ENCODE assay signal across 22 cellular contexts in the genomic region with DNA sequence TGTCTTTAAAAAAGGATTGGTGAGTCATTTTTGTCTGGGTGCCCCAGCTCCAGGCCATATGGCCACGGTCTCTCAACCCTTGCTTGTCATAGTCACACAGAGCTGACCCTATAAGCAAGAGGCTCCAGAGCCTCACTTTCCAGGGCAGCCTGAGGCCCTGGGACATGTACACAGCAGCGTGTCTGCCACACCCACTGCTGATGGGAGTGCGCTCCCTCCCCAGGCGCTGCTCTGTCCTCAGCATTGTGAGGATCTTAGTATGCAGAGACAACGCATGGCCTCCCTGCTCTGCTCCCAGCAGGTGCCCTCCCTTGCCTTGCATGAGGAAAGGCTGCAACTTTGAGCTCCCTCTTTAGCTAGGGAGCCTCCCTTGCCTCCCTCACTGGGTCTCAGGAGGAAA.
A peak's percentile ranks its signal among the peaks of the same experiment; 100 is the strongest.
DNase-seq lines count a peak whose midpoint lies in the region; ATAC-seq, FAIRE-seq and TF ChIP-seq lines count a peak whose summit lies in the region.
"Had no signal": no experiment of that assay in that cellular context is flagged by ENCODE, and none has a peak within 500 bp of the region (broad histone marks: within the 10 kb centered on the region; RNA-seq: fewer than 3 reads in every experiment).

No MANE protein-coding gene starts in this region.

- H3K4me3 ChIP-seq in HEK293 (ENCODE audit: low read depth, low read length): no peak overlapping the region
- no peak overlapping the region for H3K4me3 ChIP-seq in K562
- H3K4me3 ChIP-seq in tibial artery: no peak overlapping the region

- no peaks in the 10 kb centered on the region for H3K36me3 Mint-ChIP-seq in type B pancreatic cell
- H3K36me3 Mint-ChIP-seq: CD14-positive monocyte, IgD-negative memory B cell had no signal

- H4K20me1 ChIP-seq in K562 (replicated peaks; ENCODE audit: control insufficient read depth, insufficient read depth, low read length): peaks cover 8% of the 10 kb centered on the region

- TF ChIP-seq EP300 in K562 (IDR thresholded peaks at IDR 0.05; ENCODE audit: low read length): no peak

- no peak overlapping the region for H3K27ac Mint-ChIP-seq in type B pancreatic cell
- H3K27ac Mint-ChIP-seq: CD14-positive monocyte; IgD-negative memory B cell; T-helper 1 cell treated with Interleukin-12 subunit alpha and Interleukin-12 subunit beta and Interleukin-4 antibody, amounts not matched to agents 30 μg/mL and 1 μg/mL, for 36 hours had no signal

- in situ Hi-C loops in K562 (cut with MboI): no loop called here

- no peaks in the 10 kb centered on the region for H3K9me3 ChIP-seq in HEK293 (ENCODE audit: control insufficient read depth, insufficient read depth, low read depth, low read length)
- H3K9me3 ChIP-seq in K562 (replicated peaks; ENCODE audit: control insufficient read depth, insufficient read depth, low read depth, low read length): no peaks in the 10 kb centered on the region
- H3K9me3 ChIP-seq in tibial artery: no peaks in the 10 kb centered on the region

- no TSS peak for BruUV-seq in K562 (replicated peaks; lab: Mats Ljungman, UMichigan)

- no peak for TF ChIP-seq POLR2A in K562 (conservative IDR thresholded peaks at IDR 0.05)

- peaks cover 74% of the 10 kb centered on the region for H3K27me3 Mint-ChIP-seq in type B pancreatic cell

- H3K79me2 ChIP-seq in K562 (ENCODE audit: control insufficient read depth, insufficient read depth, low read length): no peaks in the 10 kb centered on the region

- 0% methylated on average over 5 of the region's 5 CpGs for WGBS in K562 (ENCODE audit: insufficient coverage, low coverage, missing lambda C conversion rate)

- DNase-seq in NCI-H82 (lab: John Stamatoyannopoulos, UW): peak; percentile 43
- no peak for DNase-seq in NCI-H82 treated with DMSO at 0.1 percent for 48 hours (lab: John Stamatoyannopoulos, UW; ENCODE audit: unreplicated experiment)
- no peak for DNase-seq in K562 (ENCODE audit: extremely low read depth in 1 of 4, low spot score in 3 of 4)
- DNase-seq in superior temporal gyrus (ENCODE audit: extremely low spot score): peak; percentile 35
- no peak for DNase-seq in type B pancreatic cell (ENCODE audit: extremely low spot score, unreplicated experiment)
- no peak for DNase-seq in tibial artery
- no peak for DNase-seq in hepatic stellate cell (ENCODE audit: low spot score)
- DNase-seq: AML-193; COR-L47; DMS79 treated with DMSO at 0.1 percent for 48 hours; GF-D8; NCI-H1105 treated with DMSO at 0.1 percent for 48 hours; NCI-H1694 treated with DMSO at 0.1 percent for 48 hours; NCI-H2107; NK-92 treated with Interleukin-12 subunit alpha and Interleukin-12 subunit beta, amount 100 ng/mL, for 24 hours; RPMI8226 had no signal

- H3K4me3 Mint-ChIP-seq in type B pancreatic cell: no peak overlapping the region
- H3K4me3 Mint-ChIP-seq: CD14-positive monocyte; IgD-negative memory B cell; T-helper 1 cell treated with Interleukin-12 subunit alpha and Interleukin-12 subunit beta and Interleukin-4 antibody, amounts not matched to agents 30 μg/mL and 1 μg/mL, for 36 hours had no signal

- H3K4me2 ChIP-seq in K562 (ENCODE audit: insufficient read depth, low read length): no peak overlapping the region

- POLR2A ChIA-PET in HEK293 (lab: Yijun Ruan, JAX) (interaction anchor here (0.5 kb wide), 1 partner anchor 9 kb away, joined by 3 read pairs; no protein-coding TSS in a partner anchor), K562 (lab: Yijun Ruan, JAX) (no interaction called here)

- H3K9me3 Mint-ChIP-seq in type B pancreatic cell: no peaks in the 10 kb centered on the region
- H3K9me3 Mint-ChIP-seq: CD14-positive monocyte; T-helper 1 cell treated with Interleukin-12 subunit alpha and Interleukin-12 subunit beta and Interleukin-4 antibody, amounts not matched to agents 30 μg/mL and 1 μg/mL, for 36 hours had no signal

- H3K27ac ChIP-seq in HEK293 (ENCODE audit: extremely low read depth, low read depth, low read length) (no peak overlapping the region), K562 (ENCODE audit: extremely low read depth, low read depth, low read length) (no peak overlapping the region), tibial artery (no peak overlapping the region)
- H3K27ac ChIP-seq: HL-60 had no signal

- intact Hi-C loops in K562 (cut with micrococcal nuclease) (no loop called here), tibial artery (cut with DNase I; ENCODE audit: low total_unique reads) (no loop called here)

- H3K4me1 ChIP-seq in HEK293 (ENCODE audit: control insufficient read depth, insufficient read depth, low read length) (0 out of 2 replicates have a peak, but pooled peaks cover 2% of the 10 kb centered on the region), K562 (replicated peaks in 1 of 2; ENCODE audit: control insufficient read depth in 2 of 2, insufficient read depth in 2 of 2, low read length in 2 of 2) (no peaks in the 10 kb centered on the region; a peak in 1 of 5 replicates), tibial artery (no peaks in the 10 kb centered on the region)

- no peaks in the 10 kb centered on the region for H3K9me1 ChIP-seq in K562 (ENCODE audit: control insufficient read depth, insufficient read depth, low read length)

- TF ChIP-seq RAD21 in K562 (CRISPR knock-in tag; conservative IDR thresholded peaks at IDR 0.05 in 1 of 2, IDR thresholded peaks at IDR 0.05 in 1 of 2): no peak

- H2AFZ ChIP-seq in K562 (ENCODE audit: low read depth, low read length): no peak overlapping the region

- peak; percentile 67 for FAIRE-seq in K562 (lab: Jason Lieb, UNC)
- FAIRE-seq: GM12891 had no signal

- peaks cover 0 to 27% of the 10 kb centered on the region in 2 experiments; a peak in 3 of 5 replicates for H3K27me3 ChIP-seq in K562 (ENCODE audit: control insufficient read depth in 2 of 2, insufficient read depth in 2 of 2, low read length in 2 of 2)
- H3K27me3 ChIP-seq in tibial artery: peaks cover 0 to 26% of the 10 kb centered on the region in 2 donors

- CTCF ChIA-PET in HEK293 (lab: Yijun Ruan, JAX) (interaction anchor here (0.6 to 0.7 kb wide), 2 partner anchors 108 to 129 kb away, joined by 3 read pairs; no protein-coding TSS in a partner anchor), K562 (lab: Yijun Ruan, JAX; ENCODE audit: low intra/inter-chr PET ratio) (no interaction called here)

- no peak for TF ChIP-seq CTCF in HEK293 (tag by site-specific recombination; IDR thresholded peaks at IDR 0.05)
- TF ChIP-seq CTCF in K562 (IDR thresholded peaks at IDR 0.05 in 2 of 3, conservative IDR thresholded peaks at IDR 0.05 in 1 of 3; ENCODE audit: insufficient read depth in 2 of 3, low read depth in 1 of 3, low read length in 3 of 3): no peak
- no peak for TF ChIP-seq CTCF in type B pancreatic cell (conservative IDR thresholded peaks at IDR 0.05)
- no peak for TF ChIP-seq CTCF in tibial artery (IDR thresholded peaks at IDR 0.05)

- no peak for ATAC-seq in K562

- H3K4me1 Mint-ChIP-seq in type B pancreatic cell (ENCODE audit: unreplicated experiment): no peaks in the 10 kb centered on the region
- H3K4me1 Mint-ChIP-seq: CD14-positive monocyte had no signal

- H3K36me3 ChIP-seq in HEK293 (ENCODE audit: control insufficient read depth in 2 of 2, insufficient read depth in 1 of 2, low read length in 2 of 2) (no peaks in the 10 kb centered on the region), K562 (ENCODE audit: control insufficient read depth, insufficient read depth, low read length) (no peaks in the 10 kb centered on the region), tibial artery (no peaks in the 10 kb centered on the region)

- no peak overlapping the region for H3K9ac ChIP-seq in K562 (ENCODE audit: insufficient read depth in 1 of 2, low read depth in 2 of 2, low read length in 2 of 2)

TF ChIP-seq in HEK293, 187 proteins besides CTCF, POLR2A, EP300 and RAD21:
- TF ChIP-seq, protein P1, sequence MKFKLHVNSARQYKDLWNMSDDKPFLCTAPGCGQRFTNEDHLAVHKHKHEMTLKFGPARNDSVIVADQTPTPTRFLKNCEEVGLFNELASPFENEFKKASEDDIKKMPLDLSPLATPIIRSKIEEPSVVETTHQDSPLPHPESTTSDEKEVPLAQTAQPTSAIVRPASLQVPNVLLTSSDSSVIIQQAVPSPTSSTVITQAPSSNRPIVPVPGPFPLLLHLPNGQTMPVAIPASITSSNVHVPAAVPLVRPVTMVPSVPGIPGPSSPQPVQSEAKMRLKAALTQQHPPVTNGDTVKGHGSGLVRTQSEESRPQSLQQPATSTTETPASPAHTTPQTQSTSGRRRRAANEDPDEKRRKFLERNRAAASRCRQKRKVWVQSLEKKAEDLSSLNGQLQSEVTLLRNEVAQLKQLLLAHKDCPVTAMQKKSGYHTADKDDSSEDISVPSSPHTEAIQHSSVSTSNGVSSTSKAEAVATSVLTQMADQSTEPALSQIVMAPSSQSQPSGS (tag by site-specific recombination; IDR thresholded peaks at IDR 0.05; ENCODE audit: low read depth): no peak
- peak; percentile 40 for TF ChIP-seq ZIC2 (tag by site-specific recombination; IDR thresholded peaks at IDR 0.05)

TF ChIP-seq in K562, 482 proteins besides CTCF, POLR2A, EP300 and RAD21 (continues in another document):
- TF ChIP-seq HNRNPH1 (optimal IDR thresholded peaks at IDR 0.05; ENCODE audit: low read depth, low read length) (no peak), HMG20B (CRISPR knock-in tag; IDR thresholded peaks at IDR 0.05) (no peak), NFRKB (IDR thresholded peaks at IDR 0.05; ENCODE audit: low read depth) (no peak)
- TF ChIP-seq, protein P2, sequence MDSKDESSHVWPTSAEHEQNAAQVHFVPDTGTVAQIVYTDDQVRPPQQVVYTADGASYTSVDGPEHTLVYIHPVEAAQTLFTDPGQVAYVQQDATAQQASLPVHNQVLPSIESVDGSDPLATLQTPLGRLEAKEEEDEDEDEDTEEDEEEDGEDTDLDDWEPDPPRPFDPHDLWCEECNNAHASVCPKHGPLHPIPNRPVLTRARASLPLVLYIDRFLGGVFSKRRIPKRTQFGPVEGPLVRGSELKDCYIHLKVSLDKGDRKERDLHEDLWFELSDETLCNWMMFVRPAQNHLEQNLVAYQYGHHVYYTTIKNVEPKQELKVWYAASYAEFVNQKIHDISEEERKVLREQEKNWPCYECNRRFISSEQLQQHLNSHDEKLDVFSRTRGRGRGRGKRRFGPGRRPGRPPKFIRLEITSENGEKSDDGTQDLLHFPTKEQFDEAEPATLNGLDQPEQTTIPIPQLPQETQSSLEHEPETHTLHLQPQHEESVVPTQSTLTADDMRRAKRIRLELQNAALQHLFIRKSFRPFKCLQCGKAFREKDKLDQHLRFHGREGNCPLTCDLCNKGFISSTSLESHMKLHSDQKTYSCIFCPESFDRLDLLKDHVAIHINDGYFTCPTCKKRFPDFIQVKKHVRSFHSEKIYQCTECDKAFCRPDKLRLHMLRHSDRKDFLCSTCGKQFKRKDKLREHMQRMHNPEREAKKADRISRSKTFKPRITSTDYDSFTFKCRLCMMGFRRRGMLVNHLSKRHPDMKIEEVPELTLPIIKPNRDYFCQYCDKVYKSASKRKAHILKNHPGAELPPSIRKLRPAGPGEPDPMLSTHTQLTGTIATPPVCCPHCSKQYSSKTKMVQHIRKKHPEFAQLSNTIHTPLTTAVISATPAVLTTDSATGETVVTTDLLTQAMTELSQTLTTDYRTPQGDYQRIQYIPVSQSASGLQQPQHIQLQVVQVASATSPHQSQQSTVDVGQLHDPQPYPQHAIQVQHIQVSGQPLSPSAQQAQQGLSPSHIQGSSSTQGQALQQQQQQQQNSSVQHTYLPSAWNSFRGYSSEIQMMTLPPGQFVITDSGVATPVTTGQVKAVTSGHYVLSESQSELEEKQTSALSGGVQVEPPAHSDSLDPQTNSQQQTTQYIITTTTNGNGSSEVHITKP (IDR thresholded peaks at IDR 0.05; ENCODE audit: partially characterized antibody): no peak

Comparison
In these comparisons a context has a peak if more than half of its experiments do, and no peak if none do; other contexts are left out.
1. DNase-seq: peak in NCI-H82 (single experiment) and superior temporal gyrus (single experiment); none in NCI-H82 treated with DMSO at 0.1 percent for 48 hours (single experiment), K562 (0 of 4), type B pancreatic cell (single experiment), tibial artery (0 of 2) and hepatic stellate cell (single experiment).